In the genomic region with DNA sequence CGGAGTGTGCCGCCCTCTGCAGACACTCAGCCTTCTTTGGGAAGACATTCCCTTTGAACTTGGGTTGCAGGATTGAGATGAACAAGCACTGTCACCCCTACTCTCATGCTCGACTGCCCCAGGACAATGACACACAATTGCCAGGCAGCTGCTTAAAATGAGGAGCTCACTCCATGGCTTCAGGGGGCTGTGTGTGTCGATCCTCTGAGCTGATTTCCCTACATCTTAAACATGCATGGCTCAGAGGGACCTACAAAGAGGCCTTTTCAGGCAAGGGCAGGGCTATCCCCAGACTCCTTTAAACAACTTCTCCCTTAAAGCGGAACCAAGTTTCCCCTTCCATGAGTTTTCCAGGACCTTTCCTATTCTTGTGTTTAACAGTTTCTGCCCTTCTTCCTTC, we compare ENCODE assay signal across 13 cellular contexts.
A peak's percentile ranks its signal among the peaks of the same experiment; 100 is the strongest.
DNase-seq lines count a peak whose midpoint lies in the region; ATAC-seq and TF ChIP-seq lines count a peak whose summit lies in the region.
"Had no signal": no experiment of that assay in that cellular context is flagged by ENCODE, and none has a peak within 500 bp of the region (broad histone marks: within the 10 kb centered on the region; RNA-seq: fewer than 3 reads in every experiment).

No MANE protein-coding gene starts in this region.

- H3K27me3 ChIP-seq in lung (ENCODE audit: control insufficient read depth, insufficient read depth) (no peaks in the 10 kb centered on the region), skeletal muscle satellite cell (ENCODE audit: control insufficient read depth, insufficient read depth, low read length) (no peaks in the 10 kb centered on the region)

- no peak overlapping the region for H3K9ac ChIP-seq in skeletal muscle satellite cell (ENCODE audit: low read depth, low read length)

- peak overlapping the region; percentile 93 for H3K27ac Mint-ChIP-seq in chondrocyte (ENCODE audit: unreplicated experiment)
- no peak overlapping the region for H3K27ac Mint-ChIP-seq in T-helper 2 cell treated with Interferon-gamma antibody and Interleukin-4, amounts not matched to agents 5 μg/mL and 100 μg/mL, for 36 hours
- H3K27ac Mint-ChIP-seq: activated CD4-positive, alpha-beta memory T cell treated with anti-CD3 and anti-CD28 coated beads, Interleukin-2, amount 10 ng/mL, durations not matched to agents 7 days and 5 days; naive thymus-derived CD4-positive, alpha-beta T cell had no signal

- H3K4me3 Mint-ChIP-seq in chondrocyte (ENCODE audit: unreplicated experiment) = peak overlapping the region; percentile 59
- no peak overlapping the region for H3K4me3 Mint-ChIP-seq in T-helper 2 cell treated with Interferon-gamma antibody and Interleukin-4, amounts not matched to agents 5 μg/mL and 100 μg/mL, for 36 hours
- H3K4me3 Mint-ChIP-seq: activated CD4-positive, alpha-beta memory T cell treated with anti-CD3 and anti-CD28 coated beads, Interleukin-2, amount 10 ng/mL, durations not matched to agents 7 days and 5 days; naive thymus-derived CD4-positive, alpha-beta T cell had no signal

- H3K27ac ChIP-seq in lung (ENCODE audit: low read depth in 1 of 2, low read length in 1 of 2) = peak overlapping the region; percentile 63 to 77

- H3K36me3 ChIP-seq in lung (ENCODE audit: control insufficient read depth in 2 of 2, insufficient read depth in 2 of 2, low read length in 2 of 2) (no peaks in the 10 kb centered on the region), skeletal muscle satellite cell (ENCODE audit: insufficient read depth, low read length) (no peaks in the 10 kb centered on the region)

- peak; percentile 65 to 80 for DNase-seq in NCI-H526 (lab: John Stamatoyannopoulos, UW)
- DNase-seq in chondrocyte (ENCODE audit: low spot score) = no peak
- DNase-seq in lung (ENCODE audit: low spot score) = no peak
- no peak for DNase-seq in activated CD4-positive, alpha-beta T cell treated with anti-CD3 and anti-CD28 coated beads, Interleukin-2, amount 50 U/mL, for 1 hour
- DNase-seq in cerebellum (ENCODE audit: low spot score) = no peak
- no peak for DNase-seq in T-helper 2 cell treated with Interferon-gamma antibody and Interleukin-4, amounts not matched to agents 5 μg/mL and 100 μg/mL, for 36 hours (ENCODE audit: low spot score)
- DNase-seq: activated CD4-positive, alpha-beta memory T cell treated with anti-CD3 and anti-CD28 coated beads, Interleukin-2, amount 10 ng/mL, durations not matched to agents 7 days and 5 days; activated effector memory CD4-positive, alpha-beta T cell treated with anti-CD3 and anti-CD28 coated beads, Interleukin-2, amount 50 U/mL, for 16 hours; central memory CD4-positive, alpha-beta T cell; DMS79; naive thymus-derived CD4-positive, alpha-beta T cell had no signal

- H3K4me2 ChIP-seq in skeletal muscle satellite cell (ENCODE audit: low read length) = peak overlapping the region; percentile 52

- no peaks in the 10 kb centered on the region for H3K36me3 Mint-ChIP-seq in chondrocyte (ENCODE audit: low read depth)
- H3K36me3 Mint-ChIP-seq in T-helper 2 cell treated with Interferon-gamma antibody and Interleukin-4, amounts not matched to agents 5 μg/mL and 100 μg/mL, for 36 hours (ENCODE audit: low read depth) = no peaks in the 10 kb centered on the region
- H3K36me3 Mint-ChIP-seq: naive thymus-derived CD4-positive, alpha-beta T cell had no signal

- no peaks in the 10 kb centered on the region for H3K9me3 Mint-ChIP-seq in chondrocyte (ENCODE audit: low read depth)
- no peaks in the 10 kb centered on the region for H3K9me3 Mint-ChIP-seq in T-helper 2 cell treated with Interferon-gamma antibody and Interleukin-4, amounts not matched to agents 5 μg/mL and 100 μg/mL, for 36 hours
- H3K9me3 Mint-ChIP-seq: activated CD4-positive, alpha-beta memory T cell treated with anti-CD3 and anti-CD28 coated beads, Interleukin-2, amount 10 ng/mL, durations not matched to agents 7 days and 5 days had no signal

- ATAC-seq in lung (ENCODE audit: insufficient read depth, low FRiP score) (no peak), GM18868 (IDR thresholded peaks at IDR 0.05; ENCODE audit: unreplicated experiment) (no peak)
- ATAC-seq: naive thymus-derived CD4-positive, alpha-beta T cell had no signal

- peaks cover 87% of the 10 kb centered on the region for H3K4me1 Mint-ChIP-seq in chondrocyte (ENCODE audit: low read depth)
- H3K4me1 Mint-ChIP-seq in T-helper 2 cell treated with Interferon-gamma antibody and Interleukin-4, amounts not matched to agents 5 μg/mL and 100 μg/mL, for 36 hours (ENCODE audit: low read depth) = peaks cover 9% of the 10 kb centered on the region

- no peak for TF ChIP-seq CTCF in chondrocyte (IDR thresholded peaks at IDR 0.05)
- TF ChIP-seq CTCF in lung (IDR thresholded peaks at IDR 0.05; ENCODE audit: control extremely low read depth, extremely low read depth) = no peak

- H3K9me3 ChIP-seq in lung (ENCODE audit: control insufficient read depth in 2 of 2, insufficient read depth in 1 of 2, low read length in 1 of 2) = no peaks in the 10 kb centered on the region
- no peaks in the 10 kb centered on the region for H3K9me3 ChIP-seq in skeletal muscle satellite cell (replicated peaks; ENCODE audit: low read length)

- WGBS in lung, 2 donors = 68 to 73% methylated on average over 5 of the region's 5 CpGs

- no peaks in the 10 kb centered on the region for H3K27me3 Mint-ChIP-seq in chondrocyte (ENCODE audit: low read depth)
- peaks cover 50% of the 10 kb centered on the region for H3K27me3 Mint-ChIP-seq in T-helper 2 cell treated with Interferon-gamma antibody and Interleukin-4, amounts not matched to agents 5 μg/mL and 100 μg/mL, for 36 hours (ENCODE audit: low read depth)

- H3K4me1 ChIP-seq in lung (ENCODE audit: control insufficient read depth in 2 of 2, insufficient read depth in 2 of 2, low read length in 2 of 2) (peaks cover 14 to 26% of the 10 kb centered on the region in 2 donors), skeletal muscle satellite cell (ENCODE audit: control insufficient read depth, insufficient read depth, low read length) (peaks cover 27% of the 10 kb centered on the region)

- H3K4me3 ChIP-seq in lung = no peak overlapping the region
- no peak overlapping the region for H3K4me3 ChIP-seq in skeletal muscle satellite cell (ENCODE audit: low read length)

Comparison
In these comparisons a context has a peak if more than half of its experiments do, and no peak if none do; other contexts are left out.
1. DNase-seq: peak in NCI-H526 (2 of 2); none in chondrocyte (single experiment), lung (single experiment), activated CD4-positive, alpha-beta T cell treated with anti-CD3 and anti-CD28 coated beads, Interleukin-2, amount 50 U/mL, for 1 hour (single experiment), cerebellum (single experiment) and T-helper 2 cell treated with Interferon-gamma antibody and Interleukin-4, amounts not matched to agents 5 μg/mL and 100 μg/mL, for 36 hours (single experiment).